Comparison of ENCODE assay signal across 27 cellular contexts in genomic region chr4:87317527-87317926, GRCh38. TPM values are rescaled to one million over a fixed set of nuclear protein-coding genes. Genes with fewer than 3 reads are reported as not detected.
DNase-seq lines count a peak whose midpoint lies in the region; ATAC-seq, FAIRE-seq and TF ChIP-seq lines count a peak whose summit lies in the region.
"Had no signal": no experiment of that assay in that cellular context is flagged by ENCODE, and none has a peak within 500 bp of the region (broad histone marks: within the 10 kb centered on the region; RNA-seq: fewer than 3 reads in every experiment).

No MANE protein-coding gene starts in this region.

- no peaks in the 10 kb centered on the region for H3K79me2 ChIP-seq in PC-3 (ENCODE audit: low read length)

- no peaks in the 10 kb centered on the region for H3K27me3 ChIP-seq in PC-3 (ENCODE audit: low read length)
- no peaks in the 10 kb centered on the region for H3K27me3 ChIP-seq in pancreas
- H3K27me3 ChIP-seq: cardiac muscle cell, transverse colon had no signal

- H3K4me1 ChIP-seq in PC-3 (ENCODE audit: insufficient read depth, low read length) (peaks cover 4% of the 10 kb centered on the region; the same call in 1 of the 2 replicates), pancreas (peaks cover 0 to 16% (median 3%) of the 10 kb centered on the region in 3 donors)

- H3F3A ChIP-seq in PC-3 (ENCODE audit: low read length, unreplicated experiment), result no peaks in the 10 kb centered on the region

- H3K9me3 ChIP-seq in PC-3 (ENCODE audit: low read length) (no peaks in the 10 kb centered on the region), pancreas (no peaks in the 10 kb centered on the region)
- H3K9me3 ChIP-seq: transverse colon had no signal

- 55 to 63% methylated on average over 1 of the region's 1 CpG for WGBS in pancreas, 2 donors

- intact Hi-C loops in PC-3 (cut with micrococcal nuclease) (no loop called here), pancreas (cut with DNase I) (no loop called here)
- intact Hi-C loops in activated CD4-positive, alpha-beta T cell treated with anti-CD3 and anti-CD28 coated beads, Interleukin-2, amount 10 ng/mL, durations not matched to agents 24 days and 14 days (cut with micrococcal nuclease), result no loop called here

- ATAC-seq in HG02870 (IDR thresholded peaks at IDR 0.05; ENCODE audit: unreplicated experiment) (peak; percentile 51), PC-3 (peak; percentile 62; the same call in 1 of the 2 replicates), pancreas (peak; percentile 84 to 94 (median 89)), GM18502 (IDR thresholded peaks at IDR 0.05; ENCODE audit: poor library complexity, unreplicated experiment) (no peak)

- no TSS peak for BruUV-seq in PC-3 (replicated peaks; lab: Mats Ljungman, UMichigan)

- H2AFZ ChIP-seq in PC-3 (ENCODE audit: low read length), result no peak overlapping the region

- H3K27ac ChIP-seq in PC-3 (ENCODE audit: low read length) (no peak overlapping the region), pancreas (peak overlapping the region in 2 of 4 donors; percentile 27 to 45)
- H3K27ac ChIP-seq: cardiac muscle cell, epithelial cell of prostate, transverse colon had no signal

- H3K36me3 ChIP-seq in PC-3 (ENCODE audit: low read depth, low read length), result no peaks in the 10 kb centered on the region
- no peaks in the 10 kb centered on the region for H3K36me3 ChIP-seq in pancreas
- H3K36me3 ChIP-seq: cardiac muscle cell, transverse colon had no signal

- no peaks in the 10 kb centered on the region for H3K4me1 Mint-ChIP-seq in activated CD4-positive, alpha-beta T cell treated with anti-CD3 and anti-CD28 coated beads, Interleukin-2, amount 10 ng/mL, durations not matched to agents 24 days and 14 days
- H3K4me1 Mint-ChIP-seq: CD8-positive, alpha-beta memory T cell; IgD-negative memory B cell; nephron progenitor cell had no signal

- no peaks in the 10 kb centered on the region for H3K9me3 Mint-ChIP-seq in activated CD4-positive, alpha-beta T cell treated with anti-CD3 and anti-CD28 coated beads, Interleukin-2, amount 10 ng/mL, durations not matched to agents 24 days and 14 days
- H3K9me3 Mint-ChIP-seq: CD8-positive, alpha-beta memory T cell; IgD-negative memory B cell; nephron progenitor cell; stimulated activated naive CD8-positive, alpha-beta T cell treated with anti-CD3 and anti-CD28 coated beads, Interleukin-15, Interleukin-2, amounts not matched to agents 100 ng/mL and 50 ng/mL, for 24 hours; T-helper 1 cell treated with Interleukin-12 subunit alpha and Interleukin-12 subunit beta and Interleukin-4 antibody, amounts not matched to agents 30 μg/mL and 1 μg/mL, for 36 hours had no signal

- POLR2A ChIA-PET in PC-3 (lab: Charles Lee; ENCODE audit: unreplicated experiment), result no interaction called here

- peak overlapping the region; percentile 77; the same call in 1 of the 2 replicates for H3K4me2 ChIP-seq in PC-3 (ENCODE audit: low read length)

- H3K4me3 Mint-ChIP-seq in activated CD4-positive, alpha-beta T cell treated with anti-CD3 and anti-CD28 coated beads, Interleukin-2, amount 10 ng/mL, durations not matched to agents 24 days and 14 days, result no peak overlapping the region
- H3K4me3 Mint-ChIP-seq: CD8-positive, alpha-beta memory T cell; IgD-negative memory B cell; nephron progenitor cell; stimulated activated naive CD8-positive, alpha-beta T cell treated with anti-CD3 and anti-CD28 coated beads, Interleukin-15, Interleukin-2, amounts not matched to agents 100 ng/mL and 50 ng/mL, for 24 hours; T-helper 1 cell treated with Interleukin-12 subunit alpha and Interleukin-12 subunit beta and Interleukin-4 antibody, amounts not matched to agents 30 μg/mL and 1 μg/mL, for 36 hours had no signal

- H4K20me1 ChIP-seq in PC-3 (ENCODE audit: low read length), result no peaks in the 10 kb centered on the region

- DNase-seq in PC-3 (peak; percentile 55), fibroblast of villous mesenchyme (ENCODE audit: low read depth) (peak; percentile 60), pancreas (peak in 4 of 6 donors; percentile 67 to 85 (median 80)), NCI-H526 (lab: John Stamatoyannopoulos, UW) (no peak), hepatic stellate cell (ENCODE audit: low spot score) (no peak)
- DNase-seq in activated CD4-positive, alpha-beta T cell treated with anti-CD3 and anti-CD28 coated beads, Interleukin-2, amount 10 ng/mL, durations not matched to agents 24 days and 14 days, result no peak
- DNase-seq: activated CD4-positive, alpha-beta T cell treated with anti-CD3 and anti-CD28 coated beads, Interleukin-2, amount 50 U/mL, for 1 hour; activated CD8-positive, alpha-beta memory T cell treated with anti-CD3 and anti-CD28 coated beads, Interleukin-2, amount 50 U/mL, for 4 hours; activated gamma-delta T cell treated with Interleukin-2 at 50 U/mL for 16 hours; CD8-positive, alpha-beta memory T cell; DND-41; HCEC 1CT; midbrain; NCI-H187 treated with DMSO at 0.1 percent for 48 hours; NCI-H2227 treated with DMSO at 0.1 percent for 48 hours; nephron progenitor cell; transverse colon had no signal

- FAIRE-seq in pancreas (lab: Jason Lieb, UNC), result no peak

- H3K27ac Mint-ChIP-seq in activated CD4-positive, alpha-beta T cell treated with anti-CD3 and anti-CD28 coated beads, Interleukin-2, amount 10 ng/mL, durations not matched to agents 24 days and 14 days, result no peak overlapping the region
- H3K27ac Mint-ChIP-seq: IgD-negative memory B cell; nephron progenitor cell; stimulated activated naive CD8-positive, alpha-beta T cell treated with anti-CD3 and anti-CD28 coated beads, Interleukin-15, Interleukin-2, amounts not matched to agents 100 ng/mL and 50 ng/mL, for 24 hours; T-helper 1 cell treated with Interleukin-12 subunit alpha and Interleukin-12 subunit beta and Interleukin-4 antibody, amounts not matched to agents 30 μg/mL and 1 μg/mL, for 36 hours had no signal

- no peaks in the 10 kb centered on the region for H3K36me3 Mint-ChIP-seq in activated CD4-positive, alpha-beta T cell treated with anti-CD3 and anti-CD28 coated beads, Interleukin-2, amount 10 ng/mL, durations not matched to agents 24 days and 14 days (ENCODE audit: low read depth)
- H3K36me3 Mint-ChIP-seq: IgD-negative memory B cell had no signal

- no peak overlapping the region for H3K9ac ChIP-seq in PC-3 (ENCODE audit: low read length)

- CTCF ChIA-PET in PC-3 (lab: Charles Lee), result no interaction called here

- no peaks in the 10 kb centered on the region for H3K27me3 Mint-ChIP-seq in activated CD4-positive, alpha-beta T cell treated with anti-CD3 and anti-CD28 coated beads, Interleukin-2, amount 10 ng/mL, durations not matched to agents 24 days and 14 days
- H3K27me3 Mint-ChIP-seq: CD8-positive, alpha-beta memory T cell; IgD-negative memory B cell; stimulated activated naive CD8-positive, alpha-beta T cell treated with anti-CD3 and anti-CD28 coated beads, Interleukin-15, Interleukin-2, amounts not matched to agents 100 ng/mL and 50 ng/mL, for 24 hours had no signal

- TF ChIP-seq CTCF in PC-3 (conservative IDR thresholded peaks at IDR 0.05; ENCODE audit: low read depth, low read length), result no peak
- TF ChIP-seq CTCF in fibroblast of villous mesenchyme (IDR thresholded peaks at IDR 0.05; ENCODE audit: insufficient read depth, low read depth, low read length), result no peak
- no peak for TF ChIP-seq CTCF in pancreas (IDR thresholded peaks at IDR 0.05)

- no peaks in the 10 kb centered on the region for H3K9me2 ChIP-seq in PC-3 (replicated peaks; ENCODE audit: low read length)

- H3K4me3 ChIP-seq in PC-3 (ENCODE audit: low read length) (no peak overlapping the region), fibroblast of villous mesenchyme (ENCODE audit: low read depth, low read length) (no peak overlapping the region), pancreas (no peak overlapping the region)
- H3K4me3 ChIP-seq: cardiac muscle cell, transverse colon had no signal

RNA-seq across cellular contexts. Expression of gene HSD17B13, which starts 5.2 kb away (rescaled TPM):
- total RNA-seq in PC-3 (2014; rRNA removed) (0.18 TPM in 1 of 2 replicates, not detected in the other), fibroblast of villous mesenchyme (under 0.01 TPM in 1 of 2 replicates, not detected in the other), pancreas (1 to 10 TPM in 1 of 6 donors, under 1 TPM in 5; 0.24 to 2.7 (median 0.53) TPM)
- polyA plus RNA-seq in pancreas, result under 1 TPM; 0.75 to 0.84 TPM
- total RNA-seq in activated CD4-positive, alpha-beta T cell treated with anti-CD3 and anti-CD28 coated beads, Interleukin-2, amount 10 ng/mL, durations not matched to agents 24 days and 14 days, result 0.19 TPM in 2 replicates
- total RNA-seq: dermis blood vessel endothelial cell, SK-MEL-5, skeletal muscle tissue had no signal
- polyA plus RNA-seq: cardiac muscle cell; CD8-positive, alpha-beta memory T cell; IgD-negative memory B cell had no signal

Comparison
In these comparisons a context has a peak if more than half of its experiments do, and no peak if none do; other contexts are left out.
1. DNase-seq: peak in PC-3 (single experiment), fibroblast of villous mesenchyme (single experiment) and pancreas (4 of 6); none in activated CD4-positive, alpha-beta T cell treated with anti-CD3 and anti-CD28 coated beads, Interleukin-2, amount 10 ng/mL, durations not matched to agents 24 days and 14 days (single experiment), NCI-H526 (0 of 2) and hepatic stellate cell (single experiment).